In the genomic region with DNA sequence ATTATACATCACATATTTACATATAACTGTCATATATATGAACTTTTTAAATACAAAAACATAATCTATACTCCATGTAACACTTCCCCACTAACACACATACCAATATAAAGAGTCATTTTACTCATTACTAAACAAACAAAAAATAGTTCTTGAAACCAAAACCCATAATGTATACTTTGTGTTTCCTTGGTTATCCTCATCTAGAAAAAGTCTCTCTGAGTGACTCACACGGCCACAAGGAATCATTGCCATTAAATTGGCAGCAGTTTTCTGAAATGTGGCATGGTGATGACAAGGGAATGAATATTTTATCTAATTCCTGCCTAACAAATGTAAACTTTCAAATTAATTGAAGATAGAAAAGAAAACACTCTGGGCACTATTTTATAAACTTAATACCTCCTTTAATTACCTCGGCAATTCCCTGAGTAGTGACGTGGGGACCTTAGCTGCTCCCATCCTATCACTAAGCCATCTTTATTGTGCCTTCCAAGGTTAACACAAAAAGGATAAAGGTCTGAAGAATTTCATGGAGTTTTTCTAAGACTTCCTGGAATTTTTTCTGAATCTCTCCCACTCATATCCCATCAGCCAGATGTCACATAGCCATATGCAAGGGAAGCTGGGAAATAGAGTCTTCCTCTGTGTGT, we compare ENCODE assay signal across 15 cellular contexts.
DNase-seq lines count a peak whose midpoint lies in the region; ATAC-seq, FAIRE-seq and TF ChIP-seq lines count a peak whose summit lies in the region.
"Had no signal": no experiment of that assay in that cellular context is flagged by ENCODE, and none has a peak within 500 bp of the region (broad histone marks: within the 10 kb centered on the region; RNA-seq: fewer than 3 reads in every experiment).

No MANE protein-coding gene starts in this region.

- intact Hi-C loops in posterior cingulate gyrus (cut with DNase I): no loop called here

- no peak for TF ChIP-seq CTCF in astrocyte (IDR thresholded peaks at IDR 0.05; ENCODE audit: insufficient read depth, low read depth, low read length)

- peaks cover 1% of the 10 kb centered on the region for H3K9me3 Mint-ChIP-seq in astrocyte (ENCODE audit: unreplicated experiment)

- no peak overlapping the region for H3K4me3 Mint-ChIP-seq in astrocyte (ENCODE audit: unreplicated experiment)
- H3K4me3 Mint-ChIP-seq: activated CD8-positive, alpha-beta T cell treated with anti-CD3 and anti-CD28 coated beads, Interleukin-2, amount 10 ng/mL, durations not matched to agents 7 days and 5 days had no signal

- H3K4me1 ChIP-seq in ACC112 (ENCODE audit: control insufficient read depth, insufficient read depth, low read length, unreplicated experiment) (peaks cover 15% of the 10 kb centered on the region), astrocyte (ENCODE audit: insufficient read depth, low read length) (peaks cover 14% of the 10 kb centered on the region)

- DNase-seq in HS-5 (ENCODE audit: low read depth) (peak; percentile 72), astrocyte (ENCODE audit: low read depth) (peak; percentile 70), foreskin melanocyte (peak; percentile 1), NCI-H526 treated with DMSO at 0.1 percent for 48 hours (lab: John Stamatoyannopoulos, UW) (no peak), posterior cingulate gyrus (no peak), ureter (ENCODE audit: low spot score) (no peak)
- DNase-seq: activated CD8-positive, alpha-beta T cell treated with anti-CD3 and anti-CD28 coated beads, Interleukin-2, amount 10 ng/mL, durations not matched to agents 7 days and 5 days; mesendoderm; NCI-H748 treated with DMSO at 0.1 percent for 48 hours; occipital lobe; SHP77; stimulated activated CD4-positive, alpha-beta T cell treated with anti-CD3 and anti-CD28 coated beads, Interleukin-12 subunit alpha, Interleukin-12 subunit beta, amount 100 ng/mL, for 4 hours had no signal

- no peaks in the 10 kb centered on the region for H3K27me3 Mint-ChIP-seq in astrocyte (ENCODE audit: low read depth, unreplicated experiment)

- H3K27me3 ChIP-seq in ACC112 (ENCODE audit: insufficient read depth, low read length) (no peaks in the 10 kb centered on the region), astrocyte (ENCODE audit: insufficient read depth, low read length) (no peaks in the 10 kb centered on the region)
- H3K27me3 ChIP-seq: cardiac muscle cell had no signal

- no peaks in the 10 kb centered on the region for H4K20me1 ChIP-seq in astrocyte (ENCODE audit: insufficient read depth, low read length)

- ATAC-seq in GM21526 (IDR thresholded peaks at IDR 0.05; ENCODE audit: low FRiP score, unreplicated experiment): no peak
- ATAC-seq: activated CD8-positive, alpha-beta T cell treated with anti-CD3 and anti-CD28 coated beads, Interleukin-2, amount 10 ng/mL, durations not matched to agents 7 days and 5 days had no signal

- peak overlapping the region; percentile 65 for H3K4me2 ChIP-seq in astrocyte (ENCODE audit: low read length)

- H3K36me3 Mint-ChIP-seq in astrocyte (ENCODE audit: low read depth, unreplicated experiment): no peaks in the 10 kb centered on the region

- no peaks in the 10 kb centered on the region for H3K79me2 ChIP-seq in ACC112 (ENCODE audit: control insufficient read depth, insufficient read depth, low read length, unreplicated experiment)
- H3K79me2 ChIP-seq in astrocyte (ENCODE audit: insufficient read depth, low read length): no peaks in the 10 kb centered on the region

- H3K4me3 ChIP-seq in ACC112 (ENCODE audit: low read depth, low read length) (no peak overlapping the region), astrocyte (ENCODE audit: insufficient read depth, low read depth, low read length) (no peak overlapping the region)
- H3K4me3 ChIP-seq: cardiac muscle cell had no signal

- H3K27ac ChIP-seq in ACC112 (ENCODE audit: low read depth, low read length) (peak overlapping the region; percentile 81), astrocyte (ENCODE audit: low read depth, low read length) (peak overlapping the region; percentile 67)
- H3K27ac ChIP-seq: cardiac muscle cell had no signal

- no peak for FAIRE-seq in astrocyte (lab: Jason Lieb, UNC)

- no peaks in the 10 kb centered on the region for H3K9me3 ChIP-seq in astrocyte (ENCODE audit: insufficient read depth, low read depth, low read length)

- no peaks in the 10 kb centered on the region for H3K36me3 ChIP-seq in ACC112 (ENCODE audit: insufficient read depth, low read length)
- no peaks in the 10 kb centered on the region for H3K36me3 ChIP-seq in astrocyte (ENCODE audit: insufficient read depth, low read length)
- H3K36me3 ChIP-seq: cardiac muscle cell had no signal

- peak overlapping the region; percentile 35 for H2AFZ ChIP-seq in ACC112 (ENCODE audit: low read length, unreplicated experiment)
- H2AFZ ChIP-seq in astrocyte (ENCODE audit: low read depth, low read length): peak overlapping the region; percentile 33

- peak overlapping the region; percentile 97 for H3K27ac Mint-ChIP-seq in astrocyte (ENCODE audit: unreplicated experiment)
- H3K27ac Mint-ChIP-seq: activated CD8-positive, alpha-beta T cell treated with anti-CD3 and anti-CD28 coated beads, Interleukin-2, amount 10 ng/mL, durations not matched to agents 7 days and 5 days had no signal

- H3K4me1 Mint-ChIP-seq in astrocyte (ENCODE audit: low read depth, unreplicated experiment): peaks cover 8% of the 10 kb centered on the region

- H3K9ac ChIP-seq in astrocyte (ENCODE audit: low read length): peak overlapping the region; percentile 21

Comparison
In these comparisons a context has a peak if more than half of its experiments do, and no peak if none do; other contexts are left out.
1. DNase-seq: peak in HS-5 (single experiment), astrocyte (single experiment) and foreskin melanocyte (single experiment); none in NCI-H526 treated with DMSO at 0.1 percent for 48 hours (single experiment), posterior cingulate gyrus (0 of 10) and ureter (single experiment).